ENCODE assay signal across 27 cellular contexts in the genomic region with DNA sequence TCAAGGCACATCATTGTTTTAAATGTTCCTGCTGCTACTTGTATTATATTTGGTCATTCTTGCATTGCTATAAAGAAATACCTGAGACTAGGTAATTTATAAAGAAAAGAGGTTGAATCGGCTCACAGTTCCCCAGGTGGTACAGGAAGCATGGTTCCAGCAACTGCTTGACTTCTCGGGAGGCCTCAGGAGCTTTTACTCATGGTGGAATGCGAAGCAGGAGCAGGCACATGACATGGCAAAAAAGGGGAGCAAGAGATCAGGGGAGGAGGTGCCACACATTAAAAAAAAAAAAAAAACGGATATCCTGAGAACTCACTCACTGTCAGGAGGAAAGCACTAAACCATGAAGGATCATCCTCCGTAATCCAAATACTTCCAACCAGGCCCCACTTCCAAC.
"Had no signal": no experiment of that assay in that cellular context is flagged by ENCODE, and none has a peak within 500 bp of the region (broad histone marks: within the 10 kb centered on the region; RNA-seq: fewer than 3 reads in every experiment).

No MANE protein-coding gene starts in this region.

- H3K27me3 ChIP-seq: ascending aorta, brain microvascular endothelial cell, dorsolateral prefrontal cortex, esophagus muscularis mucosa, foreskin keratinocyte, gastrocnemius medialis, heart left ventricle had no signal

- H3K4me1 Mint-ChIP-seq: activated naive CD4-positive, alpha-beta T cell treated with anti-CD3 and anti-CD28 coated beads, Interleukin-2, amount 10 ng/mL, durations not matched to agents 7 days and 5 days; activated naive CD8-positive, alpha-beta T cell treated with anti-CD3 and anti-CD28 coated beads, Interleukin-2, amount 10 ng/mL, durations not matched to agents 7 days and 5 days; activated T-helper 17 cell treated with anti-CD3 and anti-CD28 coated beads, Interleukin-2, amount 50 U/mL, for 72 hours; central memory CD8-positive, alpha-beta T cell had no signal

- H3K36me3 Mint-ChIP-seq: activated naive CD4-positive, alpha-beta T cell treated with anti-CD3 and anti-CD28 coated beads, Interleukin-2, amount 10 ng/mL, durations not matched to agents 7 days and 5 days; activated naive CD4-positive, alpha-beta T cell treated with anti-CD3 and anti-CD28 coated beads, Interleukin-2, amount 50 U/mL, for 72 hours; activated naive CD8-positive, alpha-beta T cell treated with anti-CD3 and anti-CD28 coated beads, Interleukin-2, amount 10 ng/mL, durations not matched to agents 7 days and 5 days had no signal

- H3K9me3 Mint-ChIP-seq: activated naive CD4-positive, alpha-beta T cell treated with anti-CD3 and anti-CD28 coated beads, Interleukin-2, amount 10 ng/mL, durations not matched to agents 7 days and 5 days; activated naive CD8-positive, alpha-beta T cell treated with anti-CD3 and anti-CD28 coated beads, Interleukin-2, amount 10 ng/mL, durations not matched to agents 7 days and 5 days; central memory CD8-positive, alpha-beta T cell had no signal

- H3K4me3 Mint-ChIP-seq: activated CD8-positive, alpha-beta T cell treated with anti-CD3 and anti-CD28 coated beads for 36 hours; activated naive CD4-positive, alpha-beta T cell treated with anti-CD3 and anti-CD28 coated beads, Interleukin-2, amount 10 ng/mL, durations not matched to agents 7 days and 5 days; activated naive CD8-positive, alpha-beta T cell treated with anti-CD3 and anti-CD28 coated beads, Interleukin-2, amount 10 ng/mL, durations not matched to agents 7 days and 5 days; activated T-cell treated with anti-CD3 and anti-CD28 coated beads, Interleukin-2, amount 50 U/mL, for 4 hours; activated T-helper 17 cell treated with anti-CD3 and anti-CD28 coated beads, Interleukin-2, amount 50 U/mL, for 72 hours; central memory CD8-positive, alpha-beta T cell; dendritic cell treated with granulocyte-macrophage colony-stimulating factor and Interleukin-4, amounts not matched to agents 40 ng/mL and 50 ng/mL, for 4 days had no signal

- DNase-seq: activated CD4-positive, alpha-beta T cell treated with anti-CD3 and anti-CD28 coated beads for 48 hours; activated CD4-positive, alpha-beta T cell treated with anti-CD3 and anti-CD28 coated beads, Interleukin-2, amount 50 U/mL, for 1 hour; activated CD4-positive, alpha-beta T cell treated with anti-CD3 and anti-CD28 coated beads, Interleukin-2, amount 50 U/mL, for 48 hours; activated CD8-positive, alpha-beta memory T cell treated with anti-CD3 and anti-CD28 coated beads for 24 hours; activated CD8-positive, alpha-beta T cell treated with anti-CD3 and anti-CD28 coated beads for 36 hours; activated effector memory CD4-positive, alpha-beta T cell treated with Interleukin-2 at 50 U/mL for 16 hours; activated naive CD4-positive, alpha-beta T cell treated with anti-CD3 and anti-CD28 coated beads, Interleukin-2, amount 10 ng/mL, durations not matched to agents 7 days and 5 days; activated naive CD8-positive, alpha-beta T cell treated with anti-CD3 and anti-CD28 coated beads, Interleukin-2, amount 10 ng/mL, durations not matched to agents 7 days and 5 days; activated T-cell treated with anti-CD3 and anti-CD28 coated beads, Interleukin-2, amount 50 U/mL, for 4 hours; brain microvascular endothelial cell; dorsolateral prefrontal cortex; effector memory CD4-positive, alpha-beta T cell; erythroblast; foreskin keratinocyte; gastrocnemius medialis; glutamatergic neuron; heart left ventricle; T-helper 1 cell; T-helper 2 cell had no signal

- ATAC-seq: activated CD4-positive, CD25-positive, alpha-beta regulatory T cell treated with anti-CD3 and anti-CD28 coated beads, Interleukin-2, amount 50 U/mL, for 24 hours; activated CD8-positive, alpha-beta T cell treated with anti-CD3 and anti-CD28 coated beads for 36 hours; activated naive CD4-positive, alpha-beta T cell treated with anti-CD3 and anti-CD28 coated beads, Interleukin-2, amount 50 U/mL, for 72 hours; activated T-cell treated with anti-CD3 and anti-CD28 coated beads, Interleukin-2, amount 50 U/mL, for 4 hours; activated T-helper 17 cell treated with anti-CD3 and anti-CD28 coated beads, Interleukin-2, amount 50 U/mL, for 72 hours; foreskin keratinocyte; gastrocnemius medialis; heart left ventricle had no signal

- H3K4me3 ChIP-seq: ascending aorta, coronary artery, dorsolateral prefrontal cortex, esophagus muscularis mucosa, gastrocnemius medialis, heart left ventricle had no signal

- H3K27ac Mint-ChIP-seq: activated CD8-positive, alpha-beta T cell treated with anti-CD3 and anti-CD28 coated beads for 36 hours; activated naive CD4-positive, alpha-beta T cell treated with anti-CD3 and anti-CD28 coated beads, Interleukin-2, amount 10 ng/mL, durations not matched to agents 7 days and 5 days; activated naive CD4-positive, alpha-beta T cell treated with anti-CD3 and anti-CD28 coated beads, Interleukin-2, amount 50 U/mL, for 72 hours; activated naive CD8-positive, alpha-beta T cell treated with anti-CD3 and anti-CD28 coated beads, Interleukin-2, amount 10 ng/mL, durations not matched to agents 7 days and 5 days; activated T-helper 17 cell treated with anti-CD3 and anti-CD28 coated beads, Interleukin-2, amount 50 U/mL, for 72 hours; dendritic cell treated with granulocyte-macrophage colony-stimulating factor and Interleukin-4, amounts not matched to agents 40 ng/mL and 50 ng/mL, for 4 days had no signal

- H3K9me3 ChIP-seq: ascending aorta, esophagus muscularis mucosa, gastrocnemius medialis, heart left ventricle had no signal

- H3K4me1 ChIP-seq: ascending aorta, esophagus muscularis mucosa, foreskin keratinocyte had no signal

- H3K27ac ChIP-seq: ascending aorta, brain microvascular endothelial cell, coronary artery, dorsolateral prefrontal cortex, esophagus muscularis mucosa, foreskin keratinocyte, gastrocnemius medialis, heart left ventricle had no signal

- H3K27me3 Mint-ChIP-seq: activated CD8-positive, alpha-beta T cell treated with anti-CD3 and anti-CD28 coated beads for 36 hours; activated naive CD4-positive, alpha-beta T cell treated with anti-CD3 and anti-CD28 coated beads, Interleukin-2, amount 10 ng/mL, durations not matched to agents 7 days and 5 days; activated naive CD8-positive, alpha-beta T cell treated with anti-CD3 and anti-CD28 coated beads, Interleukin-2, amount 10 ng/mL, durations not matched to agents 7 days and 5 days; activated T-helper 17 cell treated with anti-CD3 and anti-CD28 coated beads, Interleukin-2, amount 50 U/mL, for 72 hours; central memory CD8-positive, alpha-beta T cell; dendritic cell treated with granulocyte-macrophage colony-stimulating factor and Interleukin-4, amounts not matched to agents 40 ng/mL and 50 ng/mL, for 4 days had no signal

- H3K36me3 ChIP-seq: ascending aorta, brain microvascular endothelial cell, esophagus muscularis mucosa, gastrocnemius medialis, heart left ventricle had no signal
